In the genomic region with DNA sequence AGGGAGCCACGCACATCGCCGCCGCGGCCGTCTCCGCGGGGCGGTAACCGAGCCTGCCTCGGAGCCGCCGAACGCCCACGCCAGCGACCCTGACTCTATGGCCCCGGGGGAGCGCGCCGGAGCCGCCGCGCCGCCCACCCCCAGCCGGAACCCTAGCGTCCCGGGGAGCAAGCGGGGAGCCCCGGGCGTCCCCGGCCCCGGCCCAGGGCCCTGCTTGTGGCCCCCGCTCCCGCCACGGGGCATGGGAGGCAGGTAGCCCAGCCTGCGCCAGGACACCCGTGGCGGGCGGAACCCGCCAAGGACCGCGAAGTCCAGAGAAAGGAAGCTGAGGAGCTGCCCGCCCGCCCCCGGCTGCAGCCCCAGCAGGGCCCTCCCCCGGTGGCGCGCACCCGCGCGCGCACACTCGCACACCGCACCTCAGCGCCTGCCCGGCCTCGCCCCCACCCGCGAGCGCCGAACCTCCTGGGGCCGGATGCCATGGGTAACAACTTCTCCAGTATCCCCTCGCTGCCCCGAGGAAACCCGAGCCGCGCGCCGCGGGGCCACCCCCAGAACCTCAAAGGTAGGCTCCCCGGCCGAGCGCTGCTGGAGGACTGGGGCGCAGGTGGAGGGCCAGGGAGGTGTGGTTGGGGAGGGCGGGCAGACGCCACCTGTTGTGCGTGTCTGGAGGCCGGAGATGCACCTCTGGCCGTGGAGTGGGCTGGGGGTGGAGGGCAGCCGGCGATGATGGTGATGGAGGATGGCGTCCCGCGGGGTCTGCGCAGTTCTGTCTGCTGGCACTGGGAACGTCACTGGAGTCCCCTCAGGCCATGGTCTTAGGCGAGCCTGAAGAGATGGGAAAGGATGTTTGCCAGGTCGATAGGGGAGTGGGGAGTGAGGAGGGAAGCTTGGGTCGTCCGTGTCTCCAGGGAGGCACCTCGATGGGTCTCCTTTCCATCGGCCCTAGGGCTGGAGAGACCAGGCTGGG, we compare ENCODE assay signal across 9 cellular contexts. TPM values are rescaled to one million over a fixed set of nuclear protein-coding genes. Genes with fewer than 3 reads are reported as not detected.
A peak's percentile ranks its signal among the peaks of the same experiment; 100 is the strongest.
DNase-seq lines count a peak whose midpoint lies in the region; ATAC-seq and TF ChIP-seq lines count a peak whose summit lies in the region.
"Had no signal": no experiment of that assay in that cellular context is flagged by ENCODE, and none has a peak within 500 bp of the region (broad histone marks: within the 10 kb centered on the region; RNA-seq: fewer than 3 reads in every experiment).

No MANE protein-coding gene starts in this region.

- H3K4me3 Mint-ChIP-seq in CD4-positive, alpha-beta T cell: peak overlapping the region; percentile 71

- no peak overlapping the region for H3K9ac ChIP-seq in iPS-20b (ENCODE audit: low read depth, low read length)

- no peaks in the 10 kb centered on the region for H3K9me3 ChIP-seq in CD4-positive, alpha-beta T cell (ENCODE audit: control insufficient read depth, low read length)
- no peaks in the 10 kb centered on the region for H3K9me3 ChIP-seq in iPS-20b (ENCODE audit: insufficient read depth, low read depth, low read length)

- H3K4me3 ChIP-seq in iPS-20b (ENCODE audit: low read length): peak overlapping the region; percentile 66

- no peaks in the 10 kb centered on the region for H3K36me3 ChIP-seq in iPS-20b (ENCODE audit: insufficient read depth, low read depth, low read length)

- H3K27me3 Mint-ChIP-seq in CD4-positive, alpha-beta T cell: peaks cover 60% of the 10 kb centered on the region

- no peak overlapping the region for H3K27ac ChIP-seq in CD4-positive, alpha-beta T cell (ENCODE audit: low read depth, low read length)
- H3K27ac ChIP-seq in angular gyrus (ENCODE audit: low read depth, low read length): peak overlapping the region; percentile 30
- no peak overlapping the region for H3K27ac ChIP-seq in iPS-20b (ENCODE audit: low read length)

- intact Hi-C loops in CD4-positive, alpha-beta T cell (cut with DNase I, micrococcal nuclease): loop anchor here in 1 of 2 experiments (10.0 kb wide), 1 partner anchor 179 kb away; no protein-coding TSS in a partner anchor

- POLR2A ChIA-PET in CD4-positive, alpha-beta T cell (lab: Charles Lee): no interaction called here

- CTCF ChIA-PET in CD4-positive, alpha-beta T cell (lab: Charles Lee): interaction anchor here (0.5 kb wide), 1 partner anchor 11 kb away, joined by 4 read pairs; no protein-coding TSS in a partner anchor

- no peak overlapping the region for H3K27ac Mint-ChIP-seq in CD4-positive, alpha-beta T cell

- no peaks in the 10 kb centered on the region for H3K36me3 Mint-ChIP-seq in CD4-positive, alpha-beta T cell (ENCODE audit: low read depth)

- peaks cover 25% of the 10 kb centered on the region for H3K4me1 Mint-ChIP-seq in CD4-positive, alpha-beta T cell (ENCODE audit: low read depth)

- no peaks in the 10 kb centered on the region for H3K9me3 Mint-ChIP-seq in CD4-positive, alpha-beta T cell

- H3K27me3 ChIP-seq in CD4-positive, alpha-beta T cell (ENCODE audit: control insufficient read depth, insufficient read depth, low read length): peaks cover 20% of the 10 kb centered on the region
- peaks cover 64% of the 10 kb centered on the region for H3K27me3 ChIP-seq in iPS-20b (ENCODE audit: insufficient read depth, low read length)

- no peak for TF ChIP-seq CTCF in CD4-positive, alpha-beta T cell (IDR thresholded peaks at IDR 0.05)

- peak; percentile 45 for ATAC-seq in CD4-positive, alpha-beta T cell (ENCODE audit: poor library complexity)
- ATAC-seq in HG02678 (IDR thresholded peaks at IDR 0.05; ENCODE audit: unreplicated experiment): no peak

- no peaks in the 10 kb centered on the region for H3K4me1 ChIP-seq in iPS-20b (ENCODE audit: insufficient read depth, low read length)

- DNase-seq in CD4-positive, alpha-beta T cell: peak in 5 of 10 experiments; percentile 5 to 42 (median 16)
- peak; percentile 51 for DNase-seq in stimulated activated CD8-positive, alpha-beta memory T cell treated with anti-CD3 and anti-CD28 coated beads, Interleukin-4, amount 100 ng/mL, for 48 hours
- DNase-seq in GM19240 (ENCODE audit: insufficient read length, low spot score): no peak
- DNase-seq in NK-92 treated with Interleukin-12 subunit alpha and Interleukin-12 subunit beta, amount 100 ng/mL, for 24 hours (lab: John Stamatoyannopoulos, UW): no peak

- no peak for TF ChIP-seq RAD21 in Ishikawa (IDR thresholded peaks at IDR 0.05; ENCODE audit: low read depth)

- TF ChIP-seq EP300 in Ishikawa (IDR thresholded peaks at IDR 0.05; ENCODE audit: borderline replicate concordance): no peak

TF ChIP-seq in Ishikawa, 13 proteins besides CTCF, POLR2A, EP300 and RAD21:
- TF ChIP-seq, protein P1, sequence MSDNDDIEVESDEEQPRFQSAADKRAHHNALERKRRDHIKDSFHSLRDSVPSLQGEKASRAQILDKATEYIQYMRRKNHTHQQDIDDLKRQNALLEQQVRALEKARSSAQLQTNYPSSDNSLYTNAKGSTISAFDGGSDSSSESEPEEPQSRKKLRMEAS (IDR thresholded peaks at IDR 0.05): no peak
- TF ChIP-seq ZBTB7A (IDR thresholded peaks at IDR 0.05; ENCODE audit: low read depth) (0 out of 2 replicates have a peak, but pooled peaks have one; percentile 70), TCF12 (IDR thresholded peaks at IDR 0.05; ENCODE audit: low read depth) (no peak), TAF1 (IDR thresholded peaks at IDR 0.05; ENCODE audit: low read depth) (no peak), NFIC (IDR thresholded peaks at IDR 0.05) (no peak), TEAD4 (IDR thresholded peaks at IDR 0.05) (no peak), CEBPB (IDR thresholded peaks at IDR 0.05) (no peak), FOXM1 (IDR thresholded peaks at IDR 0.05; ENCODE audit: borderline replicate concordance, low read depth) (no peak), CREB1 (IDR thresholded peaks at IDR 0.05; ENCODE audit: low read depth) (no peak), YY1 (IDR thresholded peaks at IDR 0.05; ENCODE audit: low read depth) (no peak), EGR1 (IDR thresholded peaks at IDR 0.05) (peak; percentile 47; the same call in 1 of the 2 replicates)
- TF ChIP-seq, protein P2, sequence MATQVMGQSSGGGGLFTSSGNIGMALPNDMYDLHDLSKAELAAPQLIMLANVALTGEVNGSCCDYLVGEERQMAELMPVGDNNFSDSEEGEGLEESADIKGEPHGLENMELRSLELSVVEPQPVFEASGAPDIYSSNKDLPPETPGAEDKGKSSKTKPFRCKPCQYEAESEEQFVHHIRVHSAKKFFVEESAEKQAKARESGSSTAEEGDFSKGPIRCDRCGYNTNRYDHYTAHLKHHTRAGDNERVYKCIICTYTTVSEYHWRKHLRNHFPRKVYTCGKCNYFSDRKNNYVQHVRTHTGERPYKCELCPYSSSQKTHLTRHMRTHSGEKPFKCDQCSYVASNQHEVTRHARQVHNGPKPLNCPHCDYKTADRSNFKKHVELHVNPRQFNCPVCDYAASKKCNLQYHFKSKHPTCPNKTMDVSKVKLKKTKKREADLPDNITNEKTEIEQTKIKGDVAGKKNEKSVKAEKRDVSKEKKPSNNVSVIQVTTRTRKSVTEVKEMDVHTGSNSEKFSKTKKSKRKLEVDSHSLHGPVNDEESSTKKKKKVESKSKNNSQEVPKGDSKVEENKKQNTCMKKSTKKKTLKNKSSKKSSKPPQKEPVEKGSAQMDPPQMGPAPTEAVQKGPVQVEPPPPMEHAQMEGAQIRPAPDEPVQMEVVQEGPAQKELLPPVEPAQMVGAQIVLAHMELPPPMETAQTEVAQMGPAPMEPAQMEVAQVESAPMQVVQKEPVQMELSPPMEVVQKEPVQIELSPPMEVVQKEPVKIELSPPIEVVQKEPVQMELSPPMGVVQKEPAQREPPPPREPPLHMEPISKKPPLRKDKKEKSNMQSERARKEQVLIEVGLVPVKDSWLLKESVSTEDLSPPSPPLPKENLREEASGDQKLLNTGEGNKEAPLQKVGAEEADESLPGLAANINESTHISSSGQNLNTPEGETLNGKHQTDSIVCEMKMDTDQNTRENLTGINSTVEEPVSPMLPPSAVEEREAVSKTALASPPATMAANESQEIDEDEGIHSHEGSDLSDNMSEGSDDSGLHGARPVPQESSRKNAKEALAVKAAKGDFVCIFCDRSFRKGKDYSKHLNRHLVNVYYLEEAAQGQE (IDR thresholded peaks at IDR 0.05; ENCODE audit: low read depth): no peak
- TF ChIP-seq, protein P3, sequence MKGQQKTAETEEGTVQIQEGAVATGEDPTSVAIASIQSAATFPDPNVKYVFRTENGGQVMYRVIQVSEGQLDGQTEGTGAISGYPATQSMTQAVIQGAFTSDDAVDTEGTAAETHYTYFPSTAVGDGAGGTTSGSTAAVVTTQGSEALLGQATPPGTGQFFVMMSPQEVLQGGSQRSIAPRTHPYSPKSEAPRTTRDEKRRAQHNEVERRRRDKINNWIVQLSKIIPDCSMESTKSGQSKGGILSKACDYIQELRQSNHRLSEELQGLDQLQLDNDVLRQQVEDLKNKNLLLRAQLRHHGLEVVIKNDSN (IDR thresholded peaks at IDR 0.05): no peak

RNA-seq across cellular contexts. Expression of a gene that starts 0.7 kb away (rescaled TPM):
- 1 to 10 TPM in 1 of 2 experiments, under 1 TPM in 1; 0.85 to 1.1 TPM for total RNA-seq in CD4-positive, alpha-beta T cell

RNA-seq across cellular contexts. Expression of a gene that starts 15.2 kb away (rescaled TPM):
- total RNA-seq in CD4-positive, alpha-beta T cell: not detected
- total RNA-seq: glomerular endothelial cell had no signal

RNA-seq across cellular contexts. Expression of a gene that starts 35.5 kb away (rescaled TPM):
- not detected for total RNA-seq in CD4-positive, alpha-beta T cell
- total RNA-seq: glomerular endothelial cell had no signal

RNA-seq across cellular contexts. Expression of a gene that starts 42.0 kb away (rescaled TPM):
- 1 to 10 TPM; 3.1 to 4.0 TPM for total RNA-seq in CD4-positive, alpha-beta T cell
